26 cellular contexts compared by ENCODE assay signal in the genomic region with DNA sequence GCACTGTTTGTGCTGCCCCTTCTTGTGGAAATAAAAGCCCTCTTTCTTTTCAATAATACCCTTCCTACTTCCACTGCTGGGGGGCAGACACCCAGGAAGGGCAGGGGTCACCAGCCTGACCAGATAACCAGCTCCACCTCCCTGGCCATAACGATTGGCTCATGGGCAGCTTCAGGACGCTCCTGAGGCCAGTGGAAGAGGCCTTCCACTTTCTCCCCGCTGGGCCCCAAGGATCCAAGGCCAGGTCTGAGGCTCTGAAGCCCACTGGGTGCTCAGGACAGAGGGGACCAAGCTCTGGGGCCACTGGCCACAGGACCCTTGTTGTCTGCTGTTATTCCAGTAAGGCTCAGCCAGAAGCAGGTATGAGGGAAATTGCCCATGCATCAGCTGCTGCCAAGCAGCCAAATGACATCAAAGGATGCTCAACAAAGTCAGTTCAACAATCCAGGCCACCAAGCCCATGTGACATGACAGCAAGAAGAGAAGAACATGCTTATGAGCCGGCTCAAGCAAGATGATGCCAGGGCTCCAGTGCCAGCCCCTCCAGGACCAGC.
A peak's percentile ranks its signal among the peaks of the same experiment; 100 is the strongest.
DNase-seq lines count a peak whose midpoint lies in the region; ATAC-seq and TF ChIP-seq lines count a peak whose summit lies in the region.
"Had no signal": no experiment of that assay in that cellular context is flagged by ENCODE, and none has a peak within 500 bp of the region (broad histone marks: within the 10 kb centered on the region; RNA-seq: fewer than 3 reads in every experiment).

No MANE protein-coding gene starts in this region.

- H3K4me1 ChIP-seq in spleen, result peaks cover 0 to 14% (median 3%) of the 10 kb centered on the region in 6 donors

- no peak overlapping the region for H3K4me3 ChIP-seq in spleen

- in situ Hi-C loops in KBM-7 (cut with MboI; ENCODE audit: low pct_unique_long_range_greater_than_20kb, low sequenced_read_pairs), result no loop called here

- WGBS in spleen, 5 donors, result 61 to 93% (median 81%) methylated on average over 4 of the region's 4 CpGs

- no peaks in the 10 kb centered on the region for H3K4me1 Mint-ChIP-seq in chondrocyte (ENCODE audit: low read depth)
- H3K4me1 Mint-ChIP-seq: B cell had no signal

- H3K27me3 Mint-ChIP-seq in chondrocyte (ENCODE audit: low read depth), result no peaks in the 10 kb centered on the region
- H3K27me3 Mint-ChIP-seq: B cell had no signal

- H3K36me3 Mint-ChIP-seq in chondrocyte (ENCODE audit: low read depth), result no peaks in the 10 kb centered on the region
- H3K36me3 Mint-ChIP-seq: CD8-positive, alpha-beta T cell had no signal

- no peak for TF ChIP-seq POLR2A in spleen (IDR thresholded peaks at IDR 0.05)

- no peaks in the 10 kb centered on the region for H3K9me3 ChIP-seq in spleen
- H3K9me3 ChIP-seq: Caco-2 had no signal

- H3K27me3 ChIP-seq in spleen (replicated peaks in 1 of 7), result no peaks in the 10 kb centered on the region

- ATAC-seq in left lobe of liver (no peak), GM18909 (IDR thresholded peaks at IDR 0.05; ENCODE audit: poor library complexity, unreplicated experiment) (no peak)
- ATAC-seq: CD8-positive, alpha-beta T cell had no signal

- H3K4me3 Mint-ChIP-seq in chondrocyte (ENCODE audit: unreplicated experiment), result no peak overlapping the region
- H3K4me3 Mint-ChIP-seq: B cell; CD8-positive, alpha-beta T cell had no signal

- no peaks in the 10 kb centered on the region for H3K9me3 Mint-ChIP-seq in chondrocyte (ENCODE audit: low read depth)
- H3K9me3 Mint-ChIP-seq: CD8-positive, alpha-beta T cell had no signal

- no peak overlapping the region for H3K27ac ChIP-seq in spleen
- H3K27ac ChIP-seq: 22Rv1, C4-2B, RWPE1 had no signal

- no peaks in the 10 kb centered on the region for H3K36me3 ChIP-seq in spleen

- no peak overlapping the region for H3K27ac Mint-ChIP-seq in chondrocyte (ENCODE audit: unreplicated experiment)
- H3K27ac Mint-ChIP-seq: B cell; CD8-positive, alpha-beta T cell had no signal

- DNase-seq in activated CD8-positive, alpha-beta memory T cell treated with anti-CD3 and anti-CD28 coated beads for 24 hours, result peak; percentile 32
- DNase-seq in activated CD8-positive, alpha-beta memory T cell treated with anti-CD3 and anti-CD28 coated beads, Interleukin-2, amount 50 U/mL, for 4 hours, result no peak
- DNase-seq in chondrocyte (ENCODE audit: low spot score) (peak; percentile 58), left lobe of liver (ENCODE audit: low spot score) (peak; percentile 24), spleen (peak; percentile 34), SKM-1 treated with dmso at 0.1 percent for 144 hours (lab: John Stamatoyannopoulos, UW; ENCODE audit: unreplicated experiment) (no peak), KBM-7 (no peak)
- DNase-seq: CD8-positive, alpha-beta T cell; DMS 273 treated with DMSO at 0.1 percent for 48 hours; DMS79; GF-D8; H7; Karpas-422; NCI-H1092 treated with DMSO at 0.1 percent for 48 hours; NCI-H1436 treated with DMSO at 0.1 percent for 48 hours; NCI-H1930; NCI-H2107; NCI-H446 treated with DMSO at 0.1 percent for 48 hours; NCI-H526; SHP77 treated with DMSO at 0.1 percent for 48 hours had no signal

- TF ChIP-seq CTCF in chondrocyte (IDR thresholded peaks at IDR 0.05) (no peak), spleen (IDR thresholded peaks at IDR 0.05 in 8 of 11, conservative IDR thresholded peaks at IDR 0.05 in 3 of 11) (no peak)

- intact Hi-C loops in spleen (cut with DNase I; ENCODE audit: low total_unique reads), result no loop called here

Comparison
In these comparisons a context has a peak if more than half of its experiments do, and no peak if none do; other contexts are left out.
1. DNase-seq: peak in activated CD8-positive, alpha-beta memory T cell treated with anti-CD3 and anti-CD28 coated beads for 24 hours (single experiment), chondrocyte (single experiment), left lobe of liver (single experiment) and spleen (single experiment); none in activated CD8-positive, alpha-beta memory T cell treated with anti-CD3 and anti-CD28 coated beads, Interleukin-2, amount 50 U/mL, for 4 hours (single experiment), SKM-1 treated with dmso at 0.1 percent for 144 hours (single experiment) and KBM-7 (single experiment).